1 cellular context compared by ENCODE assay signal in the genomic region with DNA sequence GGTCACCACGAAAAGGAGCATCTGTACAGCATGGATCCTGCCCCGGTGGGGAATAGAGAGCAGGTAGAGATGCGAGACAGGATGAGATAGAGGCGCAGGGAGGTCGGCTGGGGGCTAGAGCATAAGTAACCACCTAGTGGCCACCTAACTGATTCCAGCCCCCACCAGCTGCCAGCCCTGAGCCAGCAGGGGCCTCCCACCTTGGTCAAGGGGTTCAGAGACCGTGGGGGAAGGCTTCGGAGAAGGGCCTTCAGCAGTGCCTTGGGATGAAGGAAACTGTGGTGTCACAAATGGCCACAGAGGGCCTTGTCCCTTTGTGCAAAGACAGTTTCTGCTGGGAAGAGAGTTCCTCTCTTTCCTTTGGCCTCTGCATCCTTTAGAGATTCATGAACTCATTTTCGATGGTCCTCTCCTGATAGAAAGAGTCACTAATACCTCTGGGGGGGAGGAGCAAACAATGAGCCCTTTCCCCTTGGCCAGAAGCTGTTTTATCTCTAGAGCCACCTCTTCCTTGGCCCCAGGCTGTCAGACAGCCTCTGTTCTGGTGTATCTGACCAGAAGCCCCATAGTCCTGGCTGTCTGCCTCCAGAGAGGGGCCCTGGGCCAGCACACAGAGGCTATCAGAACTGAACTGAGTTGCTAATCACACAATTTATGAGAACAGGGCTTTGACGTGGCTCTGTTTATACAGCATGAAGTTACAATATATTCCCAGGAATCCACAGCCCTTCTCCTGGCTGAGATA.
TF ChIP-seq lines count a peak whose summit lies in the region.

No MANE protein-coding gene starts in this region.

TF ChIP-seq in GM23338, 12 proteins besides CTCF, POLR2A, EP300 and RAD21 (continued from another document):
- TF ChIP-seq, protein P1, sequence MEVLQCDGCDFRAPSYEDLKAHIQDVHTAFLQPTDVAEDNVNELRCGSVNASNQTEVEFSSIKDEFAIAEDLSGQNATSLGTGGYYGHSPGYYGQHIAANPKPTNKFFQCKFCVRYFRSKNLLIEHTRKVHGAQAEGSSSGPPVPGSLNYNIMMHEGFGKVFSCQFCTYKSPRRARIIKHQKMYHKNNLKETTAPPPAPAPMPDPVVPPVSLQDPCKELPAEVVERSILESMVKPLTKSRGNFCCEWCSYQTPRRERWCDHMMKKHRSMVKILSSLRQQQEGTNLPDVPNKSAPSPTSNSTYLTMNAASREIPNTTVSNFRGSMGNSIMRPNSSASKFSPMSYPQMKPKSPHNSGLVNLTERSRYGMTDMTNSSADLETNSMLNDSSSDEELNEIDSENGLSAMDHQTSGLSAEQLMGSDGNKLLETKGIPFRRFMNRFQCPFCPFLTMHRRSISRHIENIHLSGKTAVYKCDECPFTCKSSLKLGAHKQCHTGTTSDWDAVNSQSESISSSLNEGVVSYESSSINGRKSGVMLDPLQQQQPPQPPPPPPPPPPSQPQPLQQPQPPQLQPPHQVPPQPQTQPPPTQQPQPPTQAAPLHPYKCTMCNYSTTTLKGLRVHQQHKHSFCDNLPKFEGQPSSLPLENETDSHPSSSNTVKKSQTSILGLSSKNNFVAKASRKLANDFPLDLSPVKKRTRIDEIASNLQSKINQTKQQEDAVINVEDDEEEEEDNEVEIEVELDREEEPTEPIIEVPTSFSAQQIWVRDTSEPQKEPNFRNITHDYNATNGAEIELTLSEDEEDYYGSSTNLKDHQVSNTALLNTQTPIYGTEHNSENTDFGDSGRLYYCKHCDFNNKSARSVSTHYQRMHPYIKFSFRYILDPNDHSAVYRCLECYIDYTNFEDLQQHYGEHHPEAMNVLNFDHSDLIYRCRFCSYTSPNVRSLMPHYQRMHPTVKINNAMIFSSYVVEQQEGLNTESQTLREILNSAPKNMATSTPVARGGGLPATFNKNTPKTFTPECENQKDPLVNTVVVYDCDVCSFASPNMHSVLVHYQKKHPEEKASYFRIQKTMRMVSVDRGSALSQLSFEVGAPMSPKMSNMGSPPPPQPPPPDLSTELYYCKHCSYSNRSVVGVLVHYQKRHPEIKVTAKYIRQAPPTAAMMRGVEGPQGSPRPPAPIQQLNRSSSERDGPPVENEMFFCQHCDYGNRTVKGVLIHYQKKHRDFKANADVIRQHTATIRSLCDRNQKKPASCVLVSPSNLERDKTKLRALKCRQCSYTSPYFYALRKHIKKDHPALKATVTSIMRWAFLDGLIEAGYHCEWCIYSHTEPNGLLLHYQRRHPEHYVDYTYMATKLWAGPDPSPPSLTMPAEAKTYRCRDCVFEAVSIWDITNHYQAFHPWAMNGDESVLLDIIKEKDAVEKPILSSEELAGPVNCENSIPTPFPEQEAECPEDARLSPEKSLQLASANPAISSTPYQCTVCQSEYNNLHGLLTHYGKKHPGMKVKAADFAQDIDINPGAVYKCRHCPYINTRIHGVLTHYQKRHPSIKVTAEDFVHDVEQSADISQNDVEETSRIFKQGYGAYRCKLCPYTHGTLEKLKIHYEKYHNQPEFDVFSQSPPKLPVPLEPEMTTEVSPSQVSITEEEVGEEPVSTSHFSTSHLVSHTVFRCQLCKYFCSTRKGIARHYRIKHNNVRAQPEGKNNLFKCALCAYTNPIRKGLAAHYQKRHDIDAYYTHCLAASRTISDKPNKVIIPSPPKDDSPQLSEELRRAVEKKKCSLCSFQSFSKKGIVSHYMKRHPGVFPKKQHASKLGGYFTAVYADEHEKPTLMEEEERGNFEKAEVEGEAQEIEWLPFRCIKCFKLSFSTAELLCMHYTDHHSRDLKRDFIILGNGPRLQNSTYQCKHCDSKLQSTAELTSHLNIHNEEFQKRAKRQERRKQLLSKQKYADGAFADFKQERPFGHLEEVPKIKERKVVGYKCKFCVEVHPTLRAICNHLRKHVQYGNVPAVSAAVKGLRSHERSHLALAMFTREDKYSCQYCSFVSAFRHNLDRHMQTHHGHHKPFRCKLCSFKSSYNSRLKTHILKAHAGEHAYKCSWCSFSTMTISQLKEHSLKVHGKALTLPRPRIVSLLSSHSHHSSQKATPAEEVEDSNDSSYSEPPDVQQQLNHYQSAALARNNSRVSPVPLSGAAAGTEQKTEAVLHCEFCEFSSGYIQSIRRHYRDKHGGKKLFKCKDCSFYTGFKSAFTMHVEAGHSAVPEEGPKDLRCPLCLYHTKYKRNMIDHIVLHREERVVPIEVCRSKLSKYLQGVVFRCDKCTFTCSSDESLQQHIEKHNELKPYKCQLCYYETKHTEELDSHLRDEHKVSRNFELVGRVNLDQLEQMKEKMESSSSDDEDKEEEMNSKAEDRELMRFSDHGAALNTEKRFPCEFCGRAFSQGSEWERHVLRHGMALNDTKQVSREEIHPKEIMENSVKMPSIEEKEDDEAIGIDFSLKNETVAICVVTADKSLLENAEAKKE (CRISPR knock-in tag; IDR thresholded peaks at IDR 0.05): no peak
- TF ChIP-seq, protein P2, sequence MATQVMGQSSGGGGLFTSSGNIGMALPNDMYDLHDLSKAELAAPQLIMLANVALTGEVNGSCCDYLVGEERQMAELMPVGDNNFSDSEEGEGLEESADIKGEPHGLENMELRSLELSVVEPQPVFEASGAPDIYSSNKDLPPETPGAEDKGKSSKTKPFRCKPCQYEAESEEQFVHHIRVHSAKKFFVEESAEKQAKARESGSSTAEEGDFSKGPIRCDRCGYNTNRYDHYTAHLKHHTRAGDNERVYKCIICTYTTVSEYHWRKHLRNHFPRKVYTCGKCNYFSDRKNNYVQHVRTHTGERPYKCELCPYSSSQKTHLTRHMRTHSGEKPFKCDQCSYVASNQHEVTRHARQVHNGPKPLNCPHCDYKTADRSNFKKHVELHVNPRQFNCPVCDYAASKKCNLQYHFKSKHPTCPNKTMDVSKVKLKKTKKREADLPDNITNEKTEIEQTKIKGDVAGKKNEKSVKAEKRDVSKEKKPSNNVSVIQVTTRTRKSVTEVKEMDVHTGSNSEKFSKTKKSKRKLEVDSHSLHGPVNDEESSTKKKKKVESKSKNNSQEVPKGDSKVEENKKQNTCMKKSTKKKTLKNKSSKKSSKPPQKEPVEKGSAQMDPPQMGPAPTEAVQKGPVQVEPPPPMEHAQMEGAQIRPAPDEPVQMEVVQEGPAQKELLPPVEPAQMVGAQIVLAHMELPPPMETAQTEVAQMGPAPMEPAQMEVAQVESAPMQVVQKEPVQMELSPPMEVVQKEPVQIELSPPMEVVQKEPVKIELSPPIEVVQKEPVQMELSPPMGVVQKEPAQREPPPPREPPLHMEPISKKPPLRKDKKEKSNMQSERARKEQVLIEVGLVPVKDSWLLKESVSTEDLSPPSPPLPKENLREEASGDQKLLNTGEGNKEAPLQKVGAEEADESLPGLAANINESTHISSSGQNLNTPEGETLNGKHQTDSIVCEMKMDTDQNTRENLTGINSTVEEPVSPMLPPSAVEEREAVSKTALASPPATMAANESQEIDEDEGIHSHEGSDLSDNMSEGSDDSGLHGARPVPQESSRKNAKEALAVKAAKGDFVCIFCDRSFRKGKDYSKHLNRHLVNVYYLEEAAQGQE (IDR thresholded peaks at IDR 0.05; ENCODE audit: unreplicated experiment): no peak
- TF ChIP-seq STAT1 (IDR thresholded peaks at IDR 0.05; ENCODE audit: unreplicated experiment) (no peak), EZH2phosphoT487 (IDR thresholded peaks at IDR 0.05; ENCODE audit: unreplicated experiment) (no peak)
